ENCODE assay signal across 8 cellular contexts in genomic region chr1:12184008-12184681, GRCh38. TPM values are rescaled to one million over a fixed set of nuclear protein-coding genes. Genes with fewer than 3 reads are reported as not detected.
A peak's percentile ranks its signal among the peaks of the same experiment; 100 is the strongest.
DNase-seq lines count a peak whose midpoint lies in the region; ATAC-seq lines count a peak whose summit lies in the region.

No MANE protein-coding gene starts in this region.

- WGBS in esophagus, 2 donors: 34 to 39% methylated on average over 10 of the region's 10 CpGs
- WGBS in aorta, 2 donors: 18 to 19% methylated on average over 9 to 10 of the region's 10 CpGs

- no peak overlapping the region for H3K4me2 ChIP-seq in Karpas-422 (ENCODE audit: low read depth, low read length, poor library complexity, severe bottlenecking)

- H3K4me3 Mint-ChIP-seq in CD4-positive, alpha-beta memory T cell: peak overlapping the region in 1 of 8 donors; percentile 64

- no peak overlapping the region for H3K9ac ChIP-seq in Karpas-422 (ENCODE audit: low read length)

- intact Hi-C loops in CD4-positive, alpha-beta memory T cell (cut with micrococcal nuclease): no loop called here
- intact Hi-C loops in aorta (cut with DNase I): no loop called here

- DNase-seq in CD4-positive, alpha-beta memory T cell: no peak
- peak; percentile 77 for DNase-seq in OCI-M1 (lab: John Stamatoyannopoulos, UW)
- peak; percentile 89 to 94 for DNase-seq in aorta
- no peak for DNase-seq in Karpas-422
- no peak for DNase-seq in cerebellar nuclear complex (lab: John Stamatoyannopoulos, UW)

- H3K27ac Mint-ChIP-seq in CD4-positive, alpha-beta memory T cell: peak overlapping the region; percentile 67 to 99 (median 91)

- H3K4me1 ChIP-seq in CD4-positive, alpha-beta memory T cell (ENCODE audit: insufficient read depth, low read length): peaks cover 96% of the 10 kb centered on the region
- H3K4me1 ChIP-seq in esophagus (ENCODE audit: control insufficient read depth in 2 of 2, insufficient read depth in 2 of 2, low read length in 1 of 2) (peaks cover 0 to 10% of the 10 kb centered on the region in 2 donors), muscle layer of duodenum (ENCODE audit: control insufficient read depth in 1 of 2, insufficient read depth in 2 of 2, low read length in 2 of 2) (peaks cover 17 to 77% of the 10 kb centered on the region in 2 donors), aorta (ENCODE audit: control insufficient read depth in 1 of 2, insufficient read depth in 2 of 2, low read length in 2 of 2) (no peaks in the 10 kb centered on the region), Karpas-422 (ENCODE audit: low read length) (peaks cover 3% of the 10 kb centered on the region; the same call in 1 of the 2 replicates)

- H3K9me2 ChIP-seq in Karpas-422 (replicated peaks; ENCODE audit: insufficient read depth, low read length): no peaks in the 10 kb centered on the region

- peak overlapping the region; percentile 51 for H3K27ac ChIP-seq in CD4-positive, alpha-beta memory T cell (ENCODE audit: low read depth, low read length)
- H3K27ac ChIP-seq in esophagus (ENCODE audit: low read depth in 2 of 2, low read length in 1 of 2) (peak overlapping the region; percentile 70 to 81), muscle layer of duodenum (ENCODE audit: low read length) (peak overlapping the region; percentile 89), aorta (ENCODE audit: low read depth in 1 of 2, low read length in 2 of 2) (no peak overlapping the region), Karpas-422 (ENCODE audit: low read length) (no peak overlapping the region)

- no peaks in the 10 kb centered on the region for H3K9me3 ChIP-seq in CD4-positive, alpha-beta memory T cell (ENCODE audit: control insufficient read depth in 1 of 2, low read length in 2 of 2)
- H3K9me3 ChIP-seq in esophagus (ENCODE audit: control insufficient read depth in 2 of 2, insufficient read depth in 1 of 2, low read depth in 1 of 2, low read length in 1 of 2) (no peaks in the 10 kb centered on the region), muscle layer of duodenum (ENCODE audit: control insufficient read depth in 1 of 2, low read length in 2 of 2) (no peaks in the 10 kb centered on the region), aorta (ENCODE audit: control insufficient read depth, low read length) (no peaks in the 10 kb centered on the region), Karpas-422 (ENCODE audit: low read length) (no peaks in the 10 kb centered on the region)

- no peaks in the 10 kb centered on the region for H3K27me3 ChIP-seq in CD4-positive, alpha-beta memory T cell (ENCODE audit: insufficient read depth, low read length)
- no peaks in the 10 kb centered on the region for H3K27me3 ChIP-seq in esophagus (ENCODE audit: control insufficient read depth in 1 of 2, insufficient read depth in 2 of 2, low read length in 2 of 2)
- H3K27me3 ChIP-seq in muscle layer of duodenum (ENCODE audit: low read depth, low read length): no peaks in the 10 kb centered on the region
- no peaks in the 10 kb centered on the region for H3K27me3 ChIP-seq in aorta (ENCODE audit: control insufficient read depth in 1 of 2, insufficient read depth in 2 of 2, low read length in 1 of 2)
- no peaks in the 10 kb centered on the region for H3K27me3 ChIP-seq in Karpas-422 (ENCODE audit: low read length)

- H4K20me1 ChIP-seq in Karpas-422 (ENCODE audit: insufficient read depth, low read depth, low read length): peaks cover 16% of the 10 kb centered on the region; the same call in 1 of the 2 replicates

- H3K36me3 Mint-ChIP-seq in CD4-positive, alpha-beta memory T cell: peaks cover 8 to 56% of the 10 kb centered on the region in 2 donors

- peaks cover 38 to 98% (median 69%) of the 10 kb centered on the region in 4 donors for H3K4me1 Mint-ChIP-seq in CD4-positive, alpha-beta memory T cell

- CTCF ChIA-PET in CD4-positive, alpha-beta memory T cell (lab: Charles Lee; ENCODE audit: partially characterized antibody): interaction anchor here (1.0 to 15.7 kb wide), 4 partner anchors 17 to 61 kb away, joined by 3 to 213 read pairs (median 7); no protein-coding TSS in a partner anchor

- H3K4me3 ChIP-seq in CD4-positive, alpha-beta memory T cell (ENCODE audit: low read length in 2 of 2): no peak overlapping the region
- H3K4me3 ChIP-seq in esophagus (ENCODE audit: low read depth in 1 of 2, low read length in 2 of 2): no peak overlapping the region
- peak overlapping the region in 1 of 2 donors; percentile 43 for H3K4me3 ChIP-seq in muscle layer of duodenum (ENCODE audit: low read depth in 1 of 2, low read length in 2 of 2)
- H3K4me3 ChIP-seq in aorta (ENCODE audit: low read length in 2 of 2): no peak overlapping the region
- H3K4me3 ChIP-seq in Karpas-422 (ENCODE audit: low read length): no peak overlapping the region

- no peaks in the 10 kb centered on the region for H3K79me2 ChIP-seq in Karpas-422 (ENCODE audit: low read length)

- POLR2A ChIA-PET in CD4-positive, alpha-beta memory T cell (lab: Charles Lee; ENCODE audit: partially characterized antibody): interaction anchor here (1.1 to 50.6 kb wide), 4 partner anchors 8 to 46 kb away, joined by 3 to 1713 read pairs (median 8); no protein-coding TSS in a partner anchor

- H2AFZ ChIP-seq in Karpas-422 (ENCODE audit: low read length): no peak overlapping the region

- peaks cover 0 to 2% (median 0%) of the 10 kb centered on the region in 8 donors for H3K9me3 Mint-ChIP-seq in CD4-positive, alpha-beta memory T cell

- ATAC-seq in aorta (ENCODE audit: low FRiP score) (peak; percentile 84), HG03135 (IDR thresholded peaks at IDR 0.05; ENCODE audit: unreplicated experiment) (no peak)

- peaks cover 23% of the 10 kb centered on the region for H3K36me3 ChIP-seq in CD4-positive, alpha-beta memory T cell (ENCODE audit: insufficient read depth, low read length)
- H3K36me3 ChIP-seq in esophagus (ENCODE audit: control insufficient read depth in 2 of 2, insufficient read depth in 2 of 2, low read length in 1 of 2) (no peaks in the 10 kb centered on the region), muscle layer of duodenum (ENCODE audit: control insufficient read depth in 1 of 2, insufficient read depth in 2 of 2, low read length in 2 of 2) (no peaks in the 10 kb centered on the region), aorta (ENCODE audit: control insufficient read depth in 1 of 2, insufficient read depth in 2 of 2, low read length in 1 of 2) (no peaks in the 10 kb centered on the region), Karpas-422 (ENCODE audit: insufficient read depth, low read length) (no peaks in the 10 kb centered on the region)

- no peaks in the 10 kb centered on the region for H3K27me3 Mint-ChIP-seq in CD4-positive, alpha-beta memory T cell

RNA-seq across cellular contexts. Expression of gene TNFRSF1B, which starts 17.4 kb away (rescaled TPM):
- total RNA-seq in CD4-positive, alpha-beta memory T cell: 100 to 1,000 TPM; 111 TPM
- polyA plus RNA-seq in CD4-positive, alpha-beta memory T cell: 100 to 1,000 TPM; 150 to 201 TPM
- polyA plus RNA-seq in esophagus (1 to 10 TPM; 1.8 to 3.4 TPM), aorta (10 to 100 TPM in 1 of 2 donors, 1 to 10 TPM in 1; 5.0 to 12.8 TPM)
- total RNA-seq in aorta: 10 to 100 TPM; 42.1 to 98.5 TPM
- total RNA-seq in Karpas-422 (2014; rRNA removed; shearing (Covaris generic); ENCODE audit: low replicate concordance): not detected in 2 replicates

RNA-seq across cellular contexts. Expression of gene VPS13D, which starts 45.7 kb away (rescaled TPM):
- 10 to 100 TPM; 92.7 to 96.3 TPM for total RNA-seq in CD4-positive, alpha-beta memory T cell
- 10 to 100 TPM; 10.2 to 12.3 TPM for polyA plus RNA-seq in CD4-positive, alpha-beta memory T cell
- 10 to 100 TPM; 26.3 to 36.9 TPM for polyA plus RNA-seq in esophagus
- 100 to 1,000 TPM in 1 of 2 donors, 10 to 100 TPM in 1; 94.2 to 134 TPM for total RNA-seq in aorta
- 10 to 100 TPM; 15.8 to 23.6 TPM for polyA plus RNA-seq in aorta
- total RNA-seq in Karpas-422 (2014; rRNA removed; shearing (Covaris generic); ENCODE audit: low replicate concordance): 30.9 and 36.2 TPM in 2 replicates

Comparison
In these comparisons a context has a peak if more than half of its experiments do, and no peak if none do; other contexts are left out.
1. DNase-seq: peak in OCI-M1 (single experiment) and aorta (2 of 2); none in CD4-positive, alpha-beta memory T cell (0 of 5), Karpas-422 (single experiment) and cerebellar nuclear complex (0 of 2).
2. H3K27ac ChIP-seq: peak in CD4-positive, alpha-beta memory T cell (single experiment), esophagus (2 of 2) and muscle layer of duodenum (single experiment); none in aorta (0 of 2) and Karpas-422 (single experiment).
3. RNA of gene TNFRSF1B, which starts 17.4 kb away (total RNA-seq): 111 TPM in CD4-positive, alpha-beta memory T cell and 42.1 to 98.5 TPM in aorta; not detected in Karpas-422; every median in the first group is over 10 times any median in the second.